23 cellular contexts compared by ENCODE assay signal in the genomic region with DNA sequence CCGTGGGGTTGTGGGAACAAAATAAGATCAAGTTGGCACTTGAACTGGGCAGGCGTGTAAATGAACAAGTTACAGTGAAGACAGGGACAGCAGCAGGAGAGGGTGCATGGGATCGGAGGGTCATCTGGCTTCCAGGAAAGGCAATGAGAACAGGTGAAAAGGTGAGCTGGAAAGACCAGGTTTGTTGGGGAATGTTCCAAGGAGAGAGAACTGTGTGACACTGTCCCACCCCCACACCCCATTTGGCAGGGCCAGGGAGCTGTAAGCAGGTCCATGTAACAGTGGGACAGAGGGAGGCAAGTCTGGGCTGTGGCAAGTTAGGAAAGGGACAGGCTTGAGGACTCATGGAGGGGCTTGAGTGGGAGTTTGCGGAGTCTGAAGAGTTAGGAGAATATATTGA. TPM values are rescaled to one million over a fixed set of nuclear protein-coding genes. Genes with fewer than 3 reads are reported as not detected.
DNase-seq lines count a peak whose midpoint lies in the region; ATAC-seq and TF ChIP-seq lines count a peak whose summit lies in the region.
"Had no signal": no experiment of that assay in that cellular context is flagged by ENCODE, and none has a peak within 500 bp of the region (broad histone marks: within the 10 kb centered on the region; RNA-seq: fewer than 3 reads in every experiment).

No MANE protein-coding gene starts in this region.

- TF ChIP-seq CTCF in epithelial cell of proximal tubule (conservative IDR thresholded peaks at IDR 0.05; ENCODE audit: low read depth, low read length) (no peak), nephron (IDR thresholded peaks at IDR 0.05; ENCODE audit: unreplicated experiment in 3 of 3) (no peak), type B pancreatic cell (conservative IDR thresholded peaks at IDR 0.05) (no peak)

- peaks cover 8% of the 10 kb centered on the region for H3K4me1 Mint-ChIP-seq in T-helper 17 cell
- peaks cover 15% of the 10 kb centered on the region for H3K4me1 Mint-ChIP-seq in nephron
- peaks cover 14% of the 10 kb centered on the region for H3K4me1 Mint-ChIP-seq in type B pancreatic cell (ENCODE audit: unreplicated experiment)
- H3K4me1 Mint-ChIP-seq: activated CD4-positive, alpha-beta T cell treated with anti-CD3 and anti-CD28 coated beads for 36 hours; naive B cell had no signal

- H3K4me3 Mint-ChIP-seq in T-helper 17 cell (peak overlapping the region; percentile 60), nephron (peak overlapping the region in 2 of 3 experiments; percentile 48 to 52), type B pancreatic cell (peak overlapping the region; percentile 40)
- H3K4me3 Mint-ChIP-seq: activated CD4-positive, alpha-beta T cell treated with anti-CD3 and anti-CD28 coated beads for 36 hours; CD4-positive, alpha-beta T cell; naive B cell had no signal

- no peaks in the 10 kb centered on the region for H3K9me3 Mint-ChIP-seq in nephron
- H3K9me3 Mint-ChIP-seq in type B pancreatic cell: no peaks in the 10 kb centered on the region
- H3K9me3 Mint-ChIP-seq: CD4-positive, alpha-beta T cell; naive B cell had no signal

- ATAC-seq in T-helper 17 cell: no peak
- ATAC-seq: activated CD4-positive, alpha-beta T cell treated with anti-CD3 and anti-CD28 coated beads for 36 hours had no signal

- peak overlapping the region; percentile 64 for H3K4me3 ChIP-seq in epithelial cell of proximal tubule (ENCODE audit: low read depth, low read length)
- H3K4me3 ChIP-seq: GM23248, thyroid gland had no signal

- no peaks in the 10 kb centered on the region for H3K9me3 ChIP-seq in T-helper 17 cell (ENCODE audit: control insufficient read depth, low read length, poor library complexity, severe bottlenecking)
- H3K9me3 ChIP-seq: thyroid gland had no signal

- H3K36me3 Mint-ChIP-seq in T-helper 17 cell (ENCODE audit: low read depth) (peaks cover 9% of the 10 kb centered on the region), nephron (ENCODE audit: low read depth) (no peaks in the 10 kb centered on the region), type B pancreatic cell (no peaks in the 10 kb centered on the region)
- H3K36me3 Mint-ChIP-seq: naive B cell had no signal

- H3K27me3 Mint-ChIP-seq in T-helper 17 cell (peaks cover 9% of the 10 kb centered on the region), nephron (ENCODE audit: low read depth) (peaks cover 5% of the 10 kb centered on the region), type B pancreatic cell (no peaks in the 10 kb centered on the region)
- H3K27me3 Mint-ChIP-seq: activated CD4-positive, alpha-beta T cell treated with anti-CD3 and anti-CD28 coated beads for 36 hours; CD4-positive, alpha-beta T cell; naive B cell had no signal

- no peak overlapping the region for H3K27ac Mint-ChIP-seq in T-helper 17 cell
- H3K27ac Mint-ChIP-seq in nephron: peak overlapping the region; percentile 96 to 99 (median 98)
- H3K27ac Mint-ChIP-seq in type B pancreatic cell: peak overlapping the region; percentile 47
- H3K27ac Mint-ChIP-seq: activated CD4-positive, alpha-beta T cell treated with anti-CD3 and anti-CD28 coated beads for 36 hours; CD4-positive, alpha-beta T cell had no signal

- DNase-seq in T-helper 17 cell (no peak), epithelial cell of proximal tubule (ENCODE audit: low read depth) (no peak), type B pancreatic cell (ENCODE audit: extremely low spot score, unreplicated experiment) (no peak), dedifferentiated amniotic fluid mesenchymal stem cell (ENCODE audit: extremely low spot score) (no peak), NCI-H748 treated with DMSO at 0.1 percent for 48 hours (lab: John Stamatoyannopoulos, UW) (no peak)
- DNase-seq in activated CD4-positive, alpha-beta T cell treated with anti-CD3 and anti-CD28 coated beads for 1 hour: no peak
- DNase-seq: activated CD4-positive, alpha-beta T cell treated with anti-CD3 and anti-CD28 coated beads for 36 hours; activated naive CD4-positive, alpha-beta T cell; activated T-cell treated with anti-CD3 and anti-CD28 coated beads, Interleukin-2, amount 50 U/mL, for 48 hours; CD4-positive, alpha-beta T cell; cortex of kidney; glutamatergic neuron; GM23248; kidney glomerular epithelial cell; naive B cell; NCI-H146; NCI-H524; right cardiac atrium; stimulated activated naive CD4-positive, alpha-beta T cell treated with Interleukin-2 at 50 U/mL for 16 hours; T-helper 1 cell; thyroid gland had no signal

RNA-seq across cellular contexts. Expression of a gene that starts 0.8 kb away (rescaled TPM):
- total RNA-seq in T-helper 17 cell: 1 to 10 TPM in 1 of 2 donors, under 1 TPM in 1; 0.52 to 1.7 TPM
- total RNA-seq in epithelial cell of proximal tubule: 5.9 and 9.8 TPM in 2 replicates
- 9.9 and 10.7 TPM in 2 replicates for total RNA-seq in type B pancreatic cell (ENCODE audit: low replicate concordance)
- total RNA-seq: GM23248, SK-MEL-5 had no signal

RNA-seq across cellular contexts. Expression of a gene that starts 31.1 kb away (rescaled TPM):
- total RNA-seq in T-helper 17 cell (10 to 100 TPM; 13.6 to 15.5 TPM), epithelial cell of proximal tubule (19.8 and 21.2 TPM in 2 replicates), type B pancreatic cell (ENCODE audit: low replicate concordance) (28.1 and 47.0 TPM in 2 replicates)

RNA-seq across cellular contexts. Expression of a gene that starts 52.1 kb away (rescaled TPM):
- total RNA-seq in T-helper 17 cell: 10 to 100 TPM in 1 of 2 donors, 1 to 10 TPM in 1; 9.9 to 11.6 TPM
- total RNA-seq in epithelial cell of proximal tubule: 3.5 and 5.2 TPM in 2 replicates
- total RNA-seq in type B pancreatic cell (ENCODE audit: low replicate concordance): 12.2 and 23.1 TPM in 2 replicates
